Comparison of ENCODE assay signal across 1 cellular context in the genomic region with DNA sequence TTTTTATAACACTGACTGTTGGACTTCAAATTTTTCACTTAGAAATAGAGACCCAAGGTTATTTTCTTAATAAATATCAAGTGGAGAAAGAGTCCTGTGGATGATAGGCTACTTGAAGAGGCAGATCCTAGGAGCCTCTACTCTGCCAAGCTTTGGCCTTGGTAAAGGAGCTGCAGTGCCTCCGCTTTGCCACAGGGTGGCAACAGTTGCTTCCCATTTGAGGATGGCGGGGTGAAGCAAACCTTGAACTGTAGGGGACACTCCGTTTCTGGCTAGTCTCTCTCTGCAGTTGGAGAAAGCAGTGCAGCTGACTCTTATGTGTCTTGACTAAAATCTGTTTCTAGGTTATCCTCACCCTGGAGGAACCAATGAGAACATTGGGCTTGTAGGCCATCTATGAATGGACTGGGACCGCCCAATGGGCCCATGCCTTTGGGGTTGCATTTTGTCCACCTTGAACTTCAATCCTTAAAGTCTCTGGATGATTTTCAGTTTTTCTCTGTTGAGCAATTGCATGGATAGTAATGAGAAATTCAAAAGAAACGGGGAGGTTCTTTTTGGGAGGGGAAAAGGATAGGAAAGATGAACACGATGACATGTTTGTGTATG.
A peak's percentile ranks its signal among the peaks of the same experiment; 100 is the strongest.
TF ChIP-seq lines count a peak whose summit lies in the region.

No MANE protein-coding gene starts in this region.

TF ChIP-seq in H1, 55 proteins besides CTCF, POLR2A, EP300 and RAD21:
- 0 out of 2 replicates have a peak, but pooled peaks have one; percentile 2 for TF ChIP-seq CEBPB (IDR thresholded peaks at IDR 0.05; ENCODE audit: low read depth, low read length)
- TF ChIP-seq RBBP5 (IDR thresholded peaks at IDR 0.05; ENCODE audit: borderline replicate concordance, low read depth, low read length): no peak
- TF ChIP-seq, protein P1, sequence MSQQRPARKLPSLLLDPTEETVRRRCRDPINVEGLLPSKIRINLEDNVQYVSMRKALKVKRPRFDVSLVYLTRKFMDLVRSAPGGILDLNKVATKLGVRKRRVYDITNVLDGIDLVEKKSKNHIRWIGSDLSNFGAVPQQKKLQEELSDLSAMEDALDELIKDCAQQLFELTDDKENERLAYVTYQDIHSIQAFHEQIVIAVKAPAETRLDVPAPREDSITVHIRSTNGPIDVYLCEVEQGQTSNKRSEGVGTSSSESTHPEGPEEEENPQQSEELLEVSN (IDR thresholded peaks at IDR 0.05): no peak
- TF ChIP-seq SP2 (IDR thresholded peaks at IDR 0.05; ENCODE audit: low read length): no peak
